ENCODE assay signal across 8 cellular contexts in genomic region chr4:174283507-174284180, GRCh38. TPM values are rescaled to one million over a fixed set of nuclear protein-coding genes. Genes with fewer than 3 reads are reported as not detected.
DNase-seq lines count a peak whose midpoint lies in the region; ATAC-seq and TF ChIP-seq lines count a peak whose summit lies in the region.

Gene CEP44 (plus strand): TSS chr4:174283911. CDS start chr4:174299122, 15,211 bp downstream.
Gene FBXO8 (minus strand): TSS chr4:174283667. CDS start chr4:174263092, 20,575 bp downstream.

- TF ChIP-seq CTCF in endodermal cell (conservative IDR thresholded peaks at IDR 0.05), result no peak

- POLR2A ChIA-PET in CD8-positive, alpha-beta memory T cell (lab: Charles Lee), result interaction anchor here (0.9 to 1.1 kb wide), 2 partner anchors 18 to 913 kb away, joined by 3 to 4 read pairs; partner anchors contain the start of gene SAP30

- H3K27me3 Mint-ChIP-seq in CD8-positive, alpha-beta memory T cell, result no peaks in the 10 kb centered on the region
- no peaks in the 10 kb centered on the region for H3K27me3 Mint-ChIP-seq in activated CD8-positive, alpha-beta memory T cell treated with anti-CD3 and anti-CD28 coated beads, Interleukin-2, amount 10 ng/mL, durations not matched to agents 7 days and 5 days
- no peaks in the 10 kb centered on the region for H3K27me3 Mint-ChIP-seq in endodermal cell (ENCODE audit: insufficient read depth)

- H3K4me3 Mint-ChIP-seq in CD8-positive, alpha-beta memory T cell, result peak within 1 kb of the TSS; percentile 89 to 100 (median 100)
- H3K4me3 Mint-ChIP-seq in activated CD8-positive, alpha-beta memory T cell treated with anti-CD3 and anti-CD28 coated beads, Interleukin-2, amount 10 ng/mL, durations not matched to agents 7 days and 5 days, result peak within 1 kb of the TSS; percentile 96
- H3K4me3 Mint-ChIP-seq in endodermal cell, result peak within 1 kb of the TSS; percentile 97

- no peaks in the 10 kb centered on the region for H3K36me3 ChIP-seq in CD8-positive, alpha-beta memory T cell (ENCODE audit: insufficient read depth, low read length)
- H3K36me3 ChIP-seq in endodermal cell (ENCODE audit: control insufficient read depth, insufficient read depth, low read length) (no peaks in the 10 kb centered on the region), mesodermal cell (ENCODE audit: control insufficient read depth, insufficient read depth, low read length) (no peaks in the 10 kb centered on the region)

- peaks cover 48% of the 10 kb centered on the region for H3K4me1 ChIP-seq in CD8-positive, alpha-beta memory T cell (ENCODE audit: insufficient read depth, low read length)
- H3K4me1 ChIP-seq in endodermal cell (ENCODE audit: control insufficient read depth, insufficient read depth, low read length) (no peaks in the 10 kb centered on the region), mesodermal cell (ENCODE audit: control insufficient read depth, insufficient read depth, low read length, poor library complexity, severe bottlenecking) (no peaks in the 10 kb centered on the region)

- ATAC-seq in GM19452 (IDR thresholded peaks at IDR 0.05; ENCODE audit: unreplicated experiment), result peak; percentile 63
- ATAC-seq in activated CD8-positive, alpha-beta memory T cell treated with anti-CD3 and anti-CD28 coated beads, Interleukin-2, amount 10 ng/mL, durations not matched to agents 7 days and 5 days, result peak; percentile 68

- no peaks in the 10 kb centered on the region for H3K9me3 ChIP-seq in CD8-positive, alpha-beta memory T cell (ENCODE audit: low read length)
- no peaks in the 10 kb centered on the region for H3K9me3 ChIP-seq in endodermal cell (ENCODE audit: control insufficient read depth, low read length)
- no peaks in the 10 kb centered on the region for H3K9me3 ChIP-seq in mesodermal cell (ENCODE audit: control insufficient read depth, low read length)

- WGBS in endodermal cell (ENCODE audit: insufficient coverage in 1 of 2, insufficient read length in 1 of 2), 2 experiments, result 0 to 1% methylated on average over 25 to 39 of the region's 39 CpGs
- 0% methylated on average over 27 to 30 of the region's 39 CpGs for WGBS in mesodermal cell (ENCODE audit: insufficient coverage in 2 of 2), 2 experiments

- peak within 1 kb of the TSS; percentile 90 for H3K9ac ChIP-seq in endodermal cell (ENCODE audit: extremely low read depth, low read length, poor library complexity, severe bottlenecking)

- no peaks in the 10 kb centered on the region for H3K27me3 ChIP-seq in CD8-positive, alpha-beta memory T cell (ENCODE audit: insufficient read depth, low read length, poor library complexity, severe bottlenecking)
- no peaks in the 10 kb centered on the region for H3K27me3 ChIP-seq in endodermal cell (ENCODE audit: control insufficient read depth, insufficient read depth, low read length, poor library complexity, severe bottlenecking)

- H3K27ac ChIP-seq in CD8-positive, alpha-beta memory T cell (ENCODE audit: low read depth, low read length), result peak within 1 kb of the TSS; percentile 99
- H3K27ac ChIP-seq in endodermal cell (ENCODE audit: low read depth, low read length) (peak within 1 kb of the TSS; percentile 92), mesodermal cell (ENCODE audit: low read depth, low read length, severe bottlenecking) (peak within 1 kb of the TSS; percentile 95)

- peak within 1 kb of the TSS; percentile 94 to 100 (median 100) for H3K27ac Mint-ChIP-seq in CD8-positive, alpha-beta memory T cell
- peak within 1 kb of the TSS; percentile 100 for H3K27ac Mint-ChIP-seq in activated CD8-positive, alpha-beta memory T cell treated with anti-CD3 and anti-CD28 coated beads, Interleukin-2, amount 10 ng/mL, durations not matched to agents 7 days and 5 days
- peak within 1 kb of the TSS; percentile 100 for H3K27ac Mint-ChIP-seq in endodermal cell

- CTCF ChIA-PET in CD8-positive, alpha-beta memory T cell (lab: Charles Lee), result interaction anchor here (1.2 kb wide), 1 partner anchor 13 kb away, joined by 3 read pairs; no protein-coding TSS in a partner anchor
- CTCF ChIA-PET in activated CD8-positive, alpha-beta memory T cell treated with anti-CD3 and anti-CD28 coated beads, Interleukin-2, amount 10 ng/mL, durations not matched to agents 7 days and 5 days (lab: Charles Lee), result interaction anchor here (1.0 kb wide), 1 partner anchor 18 kb away, joined by 4 read pairs; no protein-coding TSS in a partner anchor

- H3K36me3 Mint-ChIP-seq in CD8-positive, alpha-beta memory T cell, result peaks cover 6 to 39% (median 7%) of the 10 kb centered on the region in 3 donors
- H3K36me3 Mint-ChIP-seq in activated CD8-positive, alpha-beta memory T cell treated with anti-CD3 and anti-CD28 coated beads, Interleukin-2, amount 10 ng/mL, durations not matched to agents 7 days and 5 days, result peaks cover 31% of the 10 kb centered on the region
- no peaks in the 10 kb centered on the region for H3K36me3 Mint-ChIP-seq in endodermal cell (ENCODE audit: low read depth)

- peaks cover 0 to 7% (median 0%) of the 10 kb centered on the region in 5 donors for H3K9me3 Mint-ChIP-seq in CD8-positive, alpha-beta memory T cell
- H3K9me3 Mint-ChIP-seq in activated CD8-positive, alpha-beta memory T cell treated with anti-CD3 and anti-CD28 coated beads, Interleukin-2, amount 10 ng/mL, durations not matched to agents 7 days and 5 days (ENCODE audit: low read depth), result no peaks in the 10 kb centered on the region
- H3K9me3 Mint-ChIP-seq in endodermal cell, result no peaks in the 10 kb centered on the region

- peak; percentile 56 to 79 (median 75) for DNase-seq in CD8-positive, alpha-beta memory T cell
- DNase-seq in HK-2 (ENCODE audit: unreplicated experiment) (peak; percentile 77), NOMO-1 treated with dmso at 0.1 percent for 144 hours (lab: John Stamatoyannopoulos, UW; ENCODE audit: unreplicated experiment) (peak; percentile 50), endodermal cell (peak; percentile 91)
- peak; percentile 77 for DNase-seq in activated CD8-positive, alpha-beta memory T cell treated with anti-CD3 and anti-CD28 coated beads, Interleukin-2, amount 10 ng/mL, durations not matched to agents 7 days and 5 days
- peak; percentile 33 for DNase-seq in stimulated activated CD8-positive, alpha-beta memory T cell treated with anti-CD3 and anti-CD28 coated beads, Interleukin-15, amount 100 ng/mL, for 24 hours (ENCODE audit: low read depth)

- peaks cover 67 to 87% (median 84%) of the 10 kb centered on the region in 3 donors for H3K4me1 Mint-ChIP-seq in CD8-positive, alpha-beta memory T cell
- H3K4me1 Mint-ChIP-seq in activated CD8-positive, alpha-beta memory T cell treated with anti-CD3 and anti-CD28 coated beads, Interleukin-2, amount 10 ng/mL, durations not matched to agents 7 days and 5 days, result peaks cover 60% of the 10 kb centered on the region
- H3K4me1 Mint-ChIP-seq in endodermal cell, result peaks cover 13% of the 10 kb centered on the region

- peak within 1 kb of the TSS; percentile 90 for H3K4me3 ChIP-seq in CD8-positive, alpha-beta memory T cell (ENCODE audit: low read length)
- peak within 1 kb of the TSS; percentile 97 for H3K4me3 ChIP-seq in endodermal cell (ENCODE audit: low read length)
- peak within 1 kb of the TSS; percentile 85 for H3K4me3 ChIP-seq in mesodermal cell (ENCODE audit: extremely low read depth, insufficient read depth, low read length, poor library complexity, severe bottlenecking)

RNA-seq across cellular contexts. Expression of gene CEP44, which starts in this region (rescaled TPM):
- total RNA-seq in CD8-positive, alpha-beta memory T cell, result 10 to 100 TPM; 20.4 to 22.4 TPM
- polyA plus RNA-seq in CD8-positive, alpha-beta memory T cell, result 6.8 TPM
- 10 to 100 TPM; 22.2 to 25.8 TPM for total RNA-seq in activated CD8-positive, alpha-beta memory T cell treated with anti-CD3 and anti-CD28 coated beads, Interleukin-2, amount 10 ng/mL, durations not matched to agents 7 days and 5 days
- 10 to 100 TPM; 21.5 to 24.9 TPM for total RNA-seq in endodermal cell
- polyA plus RNA-seq in endodermal cell (2013, experiment 1 of 2), result 26.0 TPM
- 22.6 TPM for polyA plus RNA-seq in endodermal cell (2013, experiment 2 of 2)
- polyA plus RNA-seq in mesodermal cell (2013, experiment 1 of 2), result 24.4 TPM
- 29.1 TPM for polyA plus RNA-seq in mesodermal cell (2013, experiment 2 of 2)

RNA-seq across cellular contexts. Expression of gene FBXO8, which starts in this region (rescaled TPM):
- total RNA-seq in CD8-positive, alpha-beta memory T cell, result 10 to 100 TPM; 18.3 to 20.3 TPM
- 14.5 TPM for polyA plus RNA-seq in CD8-positive, alpha-beta memory T cell
- 10 to 100 TPM; 14.5 to 16.8 TPM for total RNA-seq in activated CD8-positive, alpha-beta memory T cell treated with anti-CD3 and anti-CD28 coated beads, Interleukin-2, amount 10 ng/mL, durations not matched to agents 7 days and 5 days
- total RNA-seq in endodermal cell, result 1 to 10 TPM; 9.4 to 9.8 TPM
- polyA plus RNA-seq in endodermal cell (2013, experiment 1 of 2), result 16.6 TPM
- 17.8 TPM for polyA plus RNA-seq in endodermal cell (2013, experiment 2 of 2)
- polyA plus RNA-seq in mesodermal cell (2013, experiment 1 of 2), result 22.0 TPM
- 23.7 TPM for polyA plus RNA-seq in mesodermal cell (2013, experiment 2 of 2)

Comparison
In these comparisons a context has a peak if more than half of its experiments do, and no peak if none do; other contexts are left out.
1. Peak in every context shown above with its lines: DNase-seq, ATAC-seq, H3K4me3 ChIP-seq and H3K27ac ChIP-seq.
2. DNase-seq: peak in every context shown above with its lines; median percentile 91 in endodermal cell; 77 in HK-2; 77 in activated CD8-positive, alpha-beta memory T cell treated with anti-CD3 and anti-CD28 coated beads, Interleukin-2, amount 10 ng/mL, durations not matched to agents 7 days and 5 days; 75 in CD8-positive, alpha-beta memory T cell; 50 in NOMO-1 treated with dmso at 0.1 percent for 144 hours; 33 in stimulated activated CD8-positive, alpha-beta memory T cell treated with anti-CD3 and anti-CD28 coated beads, Interleukin-15, amount 100 ng/mL, for 24 hours.